Comparison of ENCODE assay signal across 1 cellular context in genomic region chr19:34999498-35000337, GRCh38.
TF ChIP-seq lines count a peak whose summit lies in the region.

GRAMD1A (plus strand) TSS chr19:35000323; CDS start chr19:35000479, 156 bp downstream.

TF ChIP-seq in HepG2, 621 proteins besides CTCF, POLR2A, EP300 and RAD21 (continued from another document and continues in another):
- TF ChIP-seq ZBED4 (CRISPR knock-in tag; IDR thresholded peaks at IDR 0.05; ENCODE audit: borderline replicate concordance): no peak
- TF ChIP-seq ZNF616 (CRISPR knock-in tag; IDR thresholded peaks at IDR 0.05; ENCODE audit: low read depth): no peak
- no peak for TF ChIP-seq IRF2 (CRISPR knock-in tag; IDR thresholded peaks at IDR 0.05)
- no peak for TF ChIP-seq CREB1 (IDR thresholded peaks at IDR 0.05)
- no peak for TF ChIP-seq CREB1 (CRISPR knock-in tag; IDR thresholded peaks at IDR 0.05)
- no peak for TF ChIP-seq ATAD3A (CRISPR knock-in tag; IDR thresholded peaks at IDR 0.05)
- TF ChIP-seq STAT6 (CRISPR knock-in tag; IDR thresholded peaks at IDR 0.05; ENCODE audit: borderline replicate concordance): no peak
- 0 out of 2 replicates have a peak, but pooled peaks have one; percentile 17 for TF ChIP-seq RXRA (CRISPR knock-in tag; IDR thresholded peaks at IDR 0.05)
- TF ChIP-seq ZNF704 (CRISPR knock-in tag; IDR thresholded peaks at IDR 0.05; ENCODE audit: borderline replicate concordance): no peak
- no peak for TF ChIP-seq THAP9 (CRISPR knock-in tag; IDR thresholded peaks at IDR 0.05; ENCODE audit: borderline replicate concordance)
- TF ChIP-seq ERF (CRISPR knock-in tag; IDR thresholded peaks at IDR 0.05): peak; percentile 68; the same call in 1 of the 2 replicates
- TF ChIP-seq ZBTB42 (CRISPR knock-in tag; IDR thresholded peaks at IDR 0.05): no peak
- TF ChIP-seq PPARG (CRISPR knock-in tag; conservative IDR thresholded peaks at IDR 0.05): no peak; the same call in none of the 2 replicates
- TF ChIP-seq FOSL1 (CRISPR knock-in tag; IDR thresholded peaks at IDR 0.05; ENCODE audit: borderline replicate concordance): no peak
- TF ChIP-seq ZFY (CRISPR knock-in tag; IDR thresholded peaks at IDR 0.05): no peak; the same call in 1 of the 2 replicates
- TF ChIP-seq NCOA5 (CRISPR knock-in tag; IDR thresholded peaks at IDR 0.05): no peak
- TF ChIP-seq ZNF431 (CRISPR knock-in tag; IDR thresholded peaks at IDR 0.05; ENCODE audit: borderline replicate concordance, low read depth): no peak
- no peak for TF ChIP-seq ZNF605 (CRISPR knock-in tag; IDR thresholded peaks at IDR 0.05)
- no peak for TF ChIP-seq MBD4 (IDR thresholded peaks at IDR 0.05; ENCODE audit: borderline replicate concordance, low read length)
- TF ChIP-seq NPAS2 (CRISPR knock-in tag; IDR thresholded peaks at IDR 0.05; ENCODE audit: borderline replicate concordance): no peak
- peak; percentile 60; the same call in 1 of the 2 replicates for TF ChIP-seq MTERF4 (CRISPR knock-in tag; IDR thresholded peaks at IDR 0.05)
- TF ChIP-seq NR1H2 (CRISPR knock-in tag; IDR thresholded peaks at IDR 0.05; ENCODE audit: borderline replicate concordance, low read depth): no peak
- TF ChIP-seq, protein P1, sequence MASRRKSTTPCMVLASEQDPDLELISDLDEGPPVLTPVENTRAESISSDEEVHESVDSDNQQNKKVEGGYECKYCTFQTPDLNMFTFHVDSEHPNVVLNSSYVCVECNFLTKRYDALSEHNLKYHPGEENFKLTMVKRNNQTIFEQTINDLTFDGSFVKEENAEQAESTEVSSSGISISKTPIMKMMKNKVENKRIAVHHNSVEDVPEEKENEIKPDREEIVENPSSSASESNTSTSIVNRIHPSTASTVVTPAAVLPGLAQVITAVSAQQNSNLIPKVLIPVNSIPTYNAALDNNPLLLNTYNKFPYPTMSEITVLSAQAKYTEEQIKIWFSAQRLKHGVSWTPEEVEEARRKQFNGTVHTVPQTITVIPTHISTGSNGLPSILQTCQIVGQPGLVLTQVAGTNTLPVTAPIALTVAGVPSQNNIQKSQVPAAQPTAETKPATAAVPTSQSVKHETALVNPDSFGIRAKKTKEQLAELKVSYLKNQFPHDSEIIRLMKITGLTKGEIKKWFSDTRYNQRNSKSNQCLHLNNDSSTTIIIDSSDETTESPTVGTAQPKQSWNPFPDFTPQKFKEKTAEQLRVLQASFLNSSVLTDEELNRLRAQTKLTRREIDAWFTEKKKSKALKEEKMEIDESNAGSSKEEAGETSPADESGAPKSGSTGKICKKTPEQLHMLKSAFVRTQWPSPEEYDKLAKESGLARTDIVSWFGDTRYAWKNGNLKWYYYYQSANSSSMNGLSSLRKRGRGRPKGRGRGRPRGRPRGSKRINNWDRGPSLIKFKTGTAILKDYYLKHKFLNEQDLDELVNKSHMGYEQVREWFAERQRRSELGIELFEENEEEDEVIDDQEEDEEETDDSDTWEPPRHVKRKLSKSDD (CRISPR knock-in tag; IDR thresholded peaks at IDR 0.05; ENCODE audit: low read depth): 0 out of 2 replicates have a peak, but pooled peaks have one; percentile 38
- TF ChIP-seq GTF2F1 (IDR thresholded peaks at IDR 0.05; ENCODE audit: low read length): no peak
- TF ChIP-seq STAT5B (CRISPR knock-in tag; IDR thresholded peaks at IDR 0.05): no peak
- TF ChIP-seq KDM6A (CRISPR knock-in tag; IDR thresholded peaks at IDR 0.05; ENCODE audit: low read depth): no peak
- TF ChIP-seq ZNF138 (CRISPR knock-in tag; IDR thresholded peaks at IDR 0.05; ENCODE audit: low read depth): no peak
- no peak for TF ChIP-seq GLMP (CRISPR knock-in tag; IDR thresholded peaks at IDR 0.05; ENCODE audit: borderline replicate concordance)
- TF ChIP-seq HOXD1 (CRISPR knock-in tag; IDR thresholded peaks at IDR 0.05): no peak
- TF ChIP-seq GMEB2 (CRISPR knock-in tag; IDR thresholded peaks at IDR 0.05; ENCODE audit: low read depth): no peak
- TF ChIP-seq ZNF597 (CRISPR knock-in tag; IDR thresholded peaks at IDR 0.05): no peak
- no peak for TF ChIP-seq RFX1 (IDR thresholded peaks at IDR 0.05)
- TF ChIP-seq EED (CRISPR knock-in tag; IDR thresholded peaks at IDR 0.05): no peak
- no peak for TF ChIP-seq ARNTL (CRISPR knock-in tag; IDR thresholded peaks at IDR 0.05)
- no peak for TF ChIP-seq NFE2L2 (IDR thresholded peaks at IDR 0.05; ENCODE audit: low read length)
- TF ChIP-seq SMAD1 (CRISPR knock-in tag; IDR thresholded peaks at IDR 0.05; ENCODE audit: borderline replicate concordance, low read depth): no peak
